In genomic region chr6:33433001-33433559, GRCh38 we compare ENCODE assay signal across 15 cellular contexts. TPM values are rescaled to one million over a fixed set of nuclear protein-coding genes. Genes with fewer than 3 reads are reported as not detected.
A peak's percentile ranks its signal among the peaks of the same experiment; 100 is the strongest.
DNase-seq lines count a peak whose midpoint lies in the region; FAIRE-seq and TF ChIP-seq lines count a peak whose summit lies in the region.
"Had no signal": no experiment of that assay in that cellular context is flagged by ENCODE, and none has a peak within 500 bp of the region (broad histone marks: within the 10 kb centered on the region; RNA-seq: fewer than 3 reads in every experiment).

No MANE protein-coding gene starts in this region.

- no peak overlapping the region for H2AFZ ChIP-seq in H1 (ENCODE audit: low read length)

- peaks cover 1 to 11% of the 10 kb centered on the region in 2 experiments for H4K20me1 ChIP-seq in H1 (replicated peaks in 1 of 2; ENCODE audit: control insufficient read depth in 1 of 2, insufficient read depth in 2 of 2, low read length in 2 of 2)

- H2BK12ac ChIP-seq in H1 (ENCODE audit: low read depth, low read length): peak overlapping the region; percentile 99

- H2BK120ac ChIP-seq in H1 (replicated peaks; ENCODE audit: low read depth, low read length): no peak overlapping the region

- peaks cover 23 to 43% of the 10 kb centered on the region in 2 donors for H3K36me3 Mint-ChIP-seq in CD4-positive, alpha-beta memory T cell
- H3K36me3 Mint-ChIP-seq in nephron progenitor cell (ENCODE audit: low read depth): peaks cover 30% of the 10 kb centered on the region
- H3K36me3 Mint-ChIP-seq in osteocyte (ENCODE audit: unreplicated experiment): peaks cover 27% of the 10 kb centered on the region

- no peaks in the 10 kb centered on the region for H3K27me3 ChIP-seq in CD4-positive, alpha-beta memory T cell (ENCODE audit: insufficient read depth, low read length)
- H3K27me3 ChIP-seq in HUES64 (ENCODE audit: insufficient read depth, low read length) (no peaks in the 10 kb centered on the region), H1 (replicated peaks in 1 of 4; ENCODE audit: control insufficient read depth in 3 of 4, extremely low read depth in 1 of 4, insufficient read depth in 3 of 4, low read length in 3 of 4) (no peaks in the 10 kb centered on the region)

- peaks cover 8 to 71% of the 10 kb centered on the region in 2 experiments; a peak in 3 of 4 replicates for H3K79me2 ChIP-seq in H1 (ENCODE audit: control insufficient read depth in 1 of 2, insufficient read depth in 2 of 2, low read length in 2 of 2)

- H4K91ac ChIP-seq in H1 (replicated peaks; ENCODE audit: insufficient read length, low read length): peak overlapping the region; percentile 83

- H4K8ac ChIP-seq in H1 (ENCODE audit: extremely low read depth, insufficient read depth, low read length): no peak overlapping the region

- H3K9ac ChIP-seq in HUES64 (ENCODE audit: low read depth, low read length): peak overlapping the region; percentile 33; the same call in 1 of the 2 replicates
- peak overlapping the region; percentile 36 to 83 (median 42); a peak in 6 of 7 replicates for H3K9ac ChIP-seq in H1 (replicated peaks in 1 of 4; ENCODE audit: extremely low read depth in 1 of 4, low read depth in 3 of 4, low read length in 3 of 4)

- FAIRE-seq in H1 (lab: Jason Lieb, UNC): peak; percentile 68
- FAIRE-seq: bronchial epithelial cell, GM18507, urothelium cell line had no signal

- H3K9me3 ChIP-seq in CD4-positive, alpha-beta memory T cell (ENCODE audit: control insufficient read depth in 1 of 2, low read length in 2 of 2): no peaks in the 10 kb centered on the region
- H3K9me3 ChIP-seq in HUES64 (ENCODE audit: insufficient read depth, low read depth, low read length) (no peaks in the 10 kb centered on the region), H1 (ENCODE audit: insufficient read depth in 2 of 2, low read depth in 1 of 2, low read length in 1 of 2) (no peaks in the 10 kb centered on the region; a peak in 1 of 4 replicates)

- DNase-seq in CD4-positive, alpha-beta memory T cell: no peak
- DNase-seq in H1 (ENCODE audit: low read depth in 1 of 2, low spot score in 2 of 2): no peak
- DNase-seq in nephron progenitor cell: no peak
- DNase-seq in head of caudate nucleus: no peak
- no peak for DNase-seq in osteocyte (ENCODE audit: extremely low spot score, unreplicated experiment)
- no peak for DNase-seq in foreskin fibroblast
- no peak for DNase-seq in GM19240 (ENCODE audit: insufficient read length, low spot score)
- DNase-seq: activated CD4-positive, alpha-beta T cell treated with anti-CD3 and anti-CD28 coated beads, Interleukin-2, amount 50 U/mL, for 4 hours; DMS 273 treated with DMSO at 0.1 percent for 48 hours; KBM-7; stimulated activated CD4-positive, alpha-beta T cell treated with anti-CD3 and anti-CD28 coated beads, Interleukin-4, amount 100 ng/mL, for 4 hours had no signal

- peaks cover 41 to 52% (median 47%) of the 10 kb centered on the region in 4 donors for H3K4me1 Mint-ChIP-seq in CD4-positive, alpha-beta memory T cell
- H3K4me1 Mint-ChIP-seq in nephron progenitor cell: peaks cover 69% of the 10 kb centered on the region
- H3K4me1 Mint-ChIP-seq in osteocyte (ENCODE audit: unreplicated experiment): peaks cover 47% of the 10 kb centered on the region

- H3K4me1 ChIP-seq in CD4-positive, alpha-beta memory T cell (ENCODE audit: insufficient read depth, low read length): peaks cover 42% of the 10 kb centered on the region
- H3K4me1 ChIP-seq in HUES64 (ENCODE audit: insufficient read depth, low read length) (peaks cover 44% of the 10 kb centered on the region), H1 (replicated peaks in 1 of 4; ENCODE audit: control insufficient read depth in 3 of 4, insufficient read depth in 4 of 4, low read length in 3 of 4) (peaks cover 11 to 34% (median 25%) of the 10 kb centered on the region in 4 experiments)

- peak overlapping the region; percentile 24; the same call in 1 of the 2 replicates for H2BK20ac ChIP-seq in H1 (ENCODE audit: low read length)

- H3K9me3 Mint-ChIP-seq in CD4-positive, alpha-beta memory T cell: no peaks in the 10 kb centered on the region
- H3K9me3 Mint-ChIP-seq in nephron progenitor cell: no peaks in the 10 kb centered on the region
- no peaks in the 10 kb centered on the region for H3K9me3 Mint-ChIP-seq in osteocyte (ENCODE audit: unreplicated experiment)

- peaks cover 24% of the 10 kb centered on the region for H3K23me2 ChIP-seq in H1 (ENCODE audit: low read depth, low read length)

- peak overlapping the region in 6 of 8 donors; percentile 11 to 75 (median 52) for H3K4me3 Mint-ChIP-seq in CD4-positive, alpha-beta memory T cell
- H3K4me3 Mint-ChIP-seq in nephron progenitor cell (peak overlapping the region; percentile 75), osteocyte (ENCODE audit: unreplicated experiment) (no peak overlapping the region)

- no peak for TF ChIP-seq RAD21 in H1 (IDR thresholded peaks at IDR 0.05 in 1 of 2, conservative IDR thresholded peaks at IDR 0.05 in 1 of 2; ENCODE audit: low read depth in 2 of 2, low read length in 2 of 2)

- peak overlapping the region; percentile 11 for H4K5ac ChIP-seq in H1 (ENCODE audit: insufficient read length, low read depth, low read length)

- no peak for TF ChIP-seq CTCF in H1 (IDR thresholded peaks at IDR 0.05; ENCODE audit: control extremely low read depth in 1 of 3, insufficient read depth in 1 of 3, low read depth in 1 of 3, low read length in 3 of 3)
- no peak for TF ChIP-seq CTCF in nephron progenitor cell (IDR thresholded peaks at IDR 0.05)
- TF ChIP-seq CTCF in osteocyte (IDR thresholded peaks at IDR 0.05): no peak
- no peak for TF ChIP-seq CTCF in foreskin fibroblast (IDR thresholded peaks at IDR 0.05; ENCODE audit: low read depth, low read length)

- no peak; a peak in 1 of 3 replicates for TF ChIP-seq POLR2A in H1 (IDR thresholded peaks at IDR 0.05; ENCODE audit: control extremely low read depth in 1 of 2, low read depth in 2 of 2, low read length in 2 of 2)

- H3K18ac ChIP-seq in H1 (ENCODE audit: extremely low read depth, low read length): peak overlapping the region; percentile 71

- H2BK15ac ChIP-seq in H1 (ENCODE audit: low read length): peak overlapping the region; percentile 90; the same call in 1 of the 2 replicates

- H3K27ac ChIP-seq in CD4-positive, alpha-beta memory T cell (ENCODE audit: low read depth, low read length): no peak overlapping the region
- H3K27ac ChIP-seq in HUES64 (ENCODE audit: low read depth, low read length) (peak overlapping the region; percentile 100), H1 (ENCODE audit: low read depth, low read length) (peak overlapping the region; percentile 98)

- H3K27ac Mint-ChIP-seq in CD4-positive, alpha-beta memory T cell: peak overlapping the region; percentile 70 to 89 (median 83)
- H3K27ac Mint-ChIP-seq in nephron progenitor cell (peak overlapping the region; percentile 81), osteocyte (ENCODE audit: unreplicated experiment) (no peak overlapping the region)

- intact Hi-C loops in CD4-positive, alpha-beta memory T cell (cut with micrococcal nuclease): no loop called here
- intact Hi-C loops in head of caudate nucleus (cut with DNase I): no loop called here

- H2AK5ac ChIP-seq in H1 (ENCODE audit: low read depth, low read length): peak overlapping the region; percentile 66

- H2BK5ac ChIP-seq in H1 (ENCODE audit: low read depth, low read length): peak overlapping the region; percentile 93

- H3K23ac ChIP-seq in H1 (ENCODE audit: insufficient read length): no peak overlapping the region

- no peak overlapping the region for H3K14ac ChIP-seq in H1 (ENCODE audit: insufficient read length)

- H3K4ac ChIP-seq in H1 (replicated peaks; ENCODE audit: insufficient read length, low read depth, low read length): peak overlapping the region; percentile 40

- H3K27me3 Mint-ChIP-seq in CD4-positive, alpha-beta memory T cell: no peaks in the 10 kb centered on the region
- H3K27me3 Mint-ChIP-seq in nephron progenitor cell (ENCODE audit: low read depth, poor library complexity): no peaks in the 10 kb centered on the region
- no peaks in the 10 kb centered on the region for H3K27me3 Mint-ChIP-seq in osteocyte (ENCODE audit: unreplicated experiment)

- H3K56ac ChIP-seq in H1 (replicated peaks; ENCODE audit: insufficient read length, low read depth, low read length): peak overlapping the region; percentile 27

- no peak overlapping the region for H3K4me3 ChIP-seq in CD4-positive, alpha-beta memory T cell (ENCODE audit: low read length in 2 of 2)
- H3K4me3 ChIP-seq in HUES64 (ENCODE audit: low read length) (peak overlapping the region; percentile 57), H1 (ENCODE audit: extremely low read depth in 1 of 4, insufficient read depth in 2 of 4, low read depth in 3 of 4, low read length in 4 of 4) (peak overlapping the region; percentile 31 to 61 (median 56); a peak in 7 of 8 replicates), foreskin fibroblast (ENCODE audit: low read depth in 1 of 2, low read length in 2 of 2) (no peak overlapping the region)

- CTCF ChIA-PET in CD4-positive, alpha-beta memory T cell (lab: Charles Lee; ENCODE audit: partially characterized antibody): no interaction called here
- CTCF ChIA-PET in H1 (lab: Charles Lee; ENCODE audit: partially characterized antibody): interaction anchor here (0.9 to 1.7 kb wide), 5 partner anchors 9 to 24 kb away, joined by 3 to 6 read pairs (median 3); partner anchors contain the start of gene ZBTB9

- H3K36me3 ChIP-seq in CD4-positive, alpha-beta memory T cell (ENCODE audit: insufficient read depth, low read length): peaks cover 26% of the 10 kb centered on the region
- H3K36me3 ChIP-seq in HUES64 (ENCODE audit: insufficient read depth, low read length): peaks cover 32% of the 10 kb centered on the region
- peaks cover 21 to 31% (median 28%) of the 10 kb centered on the region in 4 experiments for H3K36me3 ChIP-seq in H1 (ENCODE audit: control insufficient read depth in 2 of 4, insufficient read depth in 4 of 4, low read length in 3 of 4)

- H3K4me2 ChIP-seq in H1 (ENCODE audit: insufficient read depth in 1 of 2, low read depth in 2 of 2, low read length in 2 of 2): peak overlapping the region; percentile 90 to 91

- TF ChIP-seq EP300 in H1 (IDR thresholded peaks at IDR 0.05; ENCODE audit: borderline replicate concordance in 1 of 2, low read depth in 2 of 2, low read length in 2 of 2): no peak

- POLR2A ChIA-PET in CD4-positive, alpha-beta memory T cell (lab: Charles Lee; ENCODE audit: partially characterized antibody): interaction anchor here (1.6 to 4.7 kb wide), 2 partner anchors 15 to 21 kb away, joined by 4 to 65 read pairs; partner anchors contain the start of genes CUTA and ZBTB9
- POLR2A ChIA-PET in H1 (lab: Charles Lee; ENCODE audit: partially characterized antibody): interaction anchor here (0.6 to 14.8 kb wide), 15 partner anchors 8 to 461 kb away, joined by 3 to 381 read pairs (median 5); partner anchors contain the start of genes CUTA, SYNGAP1, ZBTB22 and ZBTB9

- H3K79me1 ChIP-seq in H1 (ENCODE audit: low read depth, low read length): peaks cover 14% of the 10 kb centered on the region

- 64% methylated on average over 1 of the region's 1 CpG for WGBS in HUES64
- 57% methylated on average over 1 of the region's 1 CpG; no CpG with 5 or more reads in 1 of the 2 experiments for WGBS in H1 (ENCODE audit: extremely low coverage in 1 of 2, insufficient coverage in 1 of 2, insufficient read length in 1 of 2, insufficient replicate concordance in 2 of 2, low coverage in 1 of 2, low lambda C conversion rate in 2 of 2, missing lambda C conversion rate in 1 of 2), 2 experiments

RNA-seq across cellular contexts. Expression of gene SYNGAP1, which starts 13.2 kb away (rescaled TPM):
- total RNA-seq in CD4-positive, alpha-beta memory T cell: 10 to 100 TPM; 47.8 to 48.0 TPM
- 1 to 10 TPM in 1 of 2 donors, not detected in 1; 1.9 TPM for polyA plus RNA-seq in CD4-positive, alpha-beta memory T cell
- polyA plus RNA-seq in HUES64 (2013, experiment 1 of 2): 51.5 TPM
- polyA plus RNA-seq in HUES64 (2013, experiment 2 of 2): 50.1 TPM
- total RNA-seq in H1 (2021; fragmentation: NEBNext Ultra II Directional; extraction: Animal tissue kit (Norgen Biotek cat#: 25700)): 101 and 109 TPM in 2 replicates
- polyA plus RNA-seq in H1 (2011; rRNA removed): 31.0 and 66.9 TPM in 2 replicates
- 35.6 TPM for polyA plus RNA-seq in H1 (2011; cell fraction: cytosol; rRNA removed)
- 445 TPM for polyA plus RNA-seq in H1 (2011; cell fraction: nucleus; rRNA removed)
- polyA plus RNA-seq in H1 (2012, experiment 1 of 2): 130 to 242 TPM (median 155 TPM) in 4 replicates
- polyA plus RNA-seq in H1 (2012, experiment 2 of 2): 34.0 TPM
- 54.0 TPM for polyA plus RNA-seq in H1 (2013, experiment 1 of 2)
- 61.4 TPM for polyA plus RNA-seq in H1 (2013, experiment 2 of 2)
- polyA minus RNA-seq in H1 (2011; rRNA and poly(A)+ RNA removed): 34.2 and 41.9 TPM in 2 replicates
- polyA minus RNA-seq in H1 (2011; cell fraction: cytosol; rRNA and poly(A)+ RNA removed): 25.0 TPM
- polyA minus RNA-seq in H1 (2011; cell fraction: nucleus; rRNA and poly(A)+ RNA removed): 79.5 TPM
- 30.7 and 34.7 TPM in 2 replicates for total RNA-seq in osteocyte

RNA-seq across cellular contexts. Expression of gene CUTA, which starts 15.2 kb away (rescaled TPM):
- 100 to 1,000 TPM; 210 to 217 TPM for total RNA-seq in CD4-positive, alpha-beta memory T cell
- polyA plus RNA-seq in CD4-positive, alpha-beta memory T cell: 100 to 1,000 TPM; 371 to 407 TPM
- polyA plus RNA-seq in HUES64 (2013, experiment 1 of 2): 210 TPM
- polyA plus RNA-seq in HUES64 (2013, experiment 2 of 2): 234 TPM
- total RNA-seq in H1 (2021; fragmentation: NEBNext Ultra II Directional; extraction: Animal tissue kit (Norgen Biotek cat#: 25700)): 297 and 315 TPM in 2 replicates
- 460 and 671 TPM in 2 replicates for polyA plus RNA-seq in H1 (2011; rRNA removed)
- 337 TPM for polyA plus RNA-seq in H1 (2011; cell fraction: cytosol; rRNA removed)
- polyA plus RNA-seq in H1 (2011; cell fraction: nucleus; rRNA removed): 468 TPM
- 398 to 459 TPM (median 420 TPM) in 4 replicates for polyA plus RNA-seq in H1 (2012, experiment 1 of 2)
- 679 TPM for polyA plus RNA-seq in H1 (2012, experiment 2 of 2)
- polyA plus RNA-seq in H1 (2013, experiment 1 of 2): 486 TPM
- 464 TPM for polyA plus RNA-seq in H1 (2013, experiment 2 of 2)
- polyA minus RNA-seq in H1 (2011; rRNA and poly(A)+ RNA removed): 124 and 127 TPM in 2 replicates
- 103 TPM for polyA minus RNA-seq in H1 (2011; cell fraction: cytosol; rRNA and poly(A)+ RNA removed)
- polyA minus RNA-seq in H1 (2011; cell fraction: nucleus; rRNA and poly(A)+ RNA removed): 92.0 TPM
- 302 and 325 TPM in 2 replicates for total RNA-seq in osteocyte

RNA-seq across cellular contexts. Expression of gene ZBTB9, which starts 21.3 kb away (rescaled TPM):
- 10 to 100 TPM; 12.1 to 12.8 TPM for total RNA-seq in CD4-positive, alpha-beta memory T cell
- polyA plus RNA-seq in CD4-positive, alpha-beta memory T cell: 10 to 100 TPM in 1 of 2 donors, 1 to 10 TPM in 1; 5.7 to 11.5 TPM
- 20.3 TPM for polyA plus RNA-seq in HUES64 (2013, experiment 1 of 2)
- 16.4 TPM for polyA plus RNA-seq in HUES64 (2013, experiment 2 of 2)
- 20.2 and 25.0 TPM in 2 replicates for total RNA-seq in H1 (2021; fragmentation: NEBNext Ultra II Directional; extraction: Animal tissue kit (Norgen Biotek cat#: 25700))
- polyA plus RNA-seq in H1 (2011; rRNA removed): 15.1 and 16.9 TPM in 2 replicates
- 17.9 TPM for polyA plus RNA-seq in H1 (2011; cell fraction: cytosol; rRNA removed)
- 54.7 TPM for polyA plus RNA-seq in H1 (2011; cell fraction: nucleus; rRNA removed)
- polyA plus RNA-seq in H1 (2012, experiment 1 of 2): 28.1 to 36.7 TPM (median 31.7 TPM) in 4 replicates
- polyA plus RNA-seq in H1 (2012, experiment 2 of 2): 23.3 TPM
- 12.5 TPM for polyA plus RNA-seq in H1 (2013, experiment 1 of 2)
- polyA plus RNA-seq in H1 (2013, experiment 2 of 2): 13.7 TPM
- polyA minus RNA-seq in H1 (2011; rRNA and poly(A)+ RNA removed): 24.1 and 24.3 TPM in 2 replicates
- polyA minus RNA-seq in H1 (2011; cell fraction: cytosol; rRNA and poly(A)+ RNA removed): 17.0 TPM
- polyA minus RNA-seq in H1 (2011; cell fraction: nucleus; rRNA and poly(A)+ RNA removed): 9.4 TPM
- 7.0 and 7.5 TPM in 2 replicates for total RNA-seq in osteocyte

RNA-seq across cellular contexts. Expression of gene PHF1, which starts 22.3 kb away (rescaled TPM):
- total RNA-seq in CD4-positive, alpha-beta memory T cell: 100 to 1,000 TPM; 220 TPM
- polyA plus RNA-seq in CD4-positive, alpha-beta memory T cell: 10 to 100 TPM; 61.2 to 81.8 TPM
- polyA plus RNA-seq in HUES64 (2013, experiment 1 of 2): 34.9 TPM
- polyA plus RNA-seq in HUES64 (2013, experiment 2 of 2): 39.5 TPM
- total RNA-seq in H1 (2021; fragmentation: NEBNext Ultra II Directional; extraction: Animal tissue kit (Norgen Biotek cat#: 25700)): 45.4 and 47.3 TPM in 2 replicates
- polyA plus RNA-seq in H1 (2011; rRNA removed): 78.6 and 109 TPM in 2 replicates
- 65.5 TPM for polyA plus RNA-seq in H1 (2011; cell fraction: cytosol; rRNA removed)
- polyA plus RNA-seq in H1 (2011; cell fraction: nucleus; rRNA removed): 507 TPM
- 56.3 to 75.9 TPM (median 63.4 TPM) in 4 replicates for polyA plus RNA-seq in H1 (2012, experiment 1 of 2)
- polyA plus RNA-seq in H1 (2012, experiment 2 of 2): 55.0 TPM
- 46.2 TPM for polyA plus RNA-seq in H1 (2013, experiment 1 of 2)
- 40.2 TPM for polyA plus RNA-seq in H1 (2013, experiment 2 of 2)
- polyA minus RNA-seq in H1 (2011; rRNA and poly(A)+ RNA removed): 17.8 and 27.1 TPM in 2 replicates
- 11.4 TPM for polyA minus RNA-seq in H1 (2011; cell fraction: cytosol; rRNA and poly(A)+ RNA removed)
- polyA minus RNA-seq in H1 (2011; cell fraction: nucleus; rRNA and poly(A)+ RNA removed): 27.5 TPM
- total RNA-seq in osteocyte: 50.3 and 53.5 TPM in 2 replicates

RNA-seq across cellular contexts. Expression of gene KIFC1, which starts 41.5 kb away (rescaled TPM):
- total RNA-seq in CD4-positive, alpha-beta memory T cell: under 1 TPM; 0.61 to 0.69 TPM
- under 1 TPM in 1 of 2 donors, not detected in 1; 0.54 TPM for polyA plus RNA-seq in CD4-positive, alpha-beta memory T cell
- polyA plus RNA-seq in HUES64 (2013, experiment 1 of 2): 61.5 TPM
- 66.2 TPM for polyA plus RNA-seq in HUES64 (2013, experiment 2 of 2)
- 64.3 and 69.3 TPM in 2 replicates for total RNA-seq in H1 (2021; fragmentation: NEBNext Ultra II Directional; extraction: Animal tissue kit (Norgen Biotek cat#: 25700))
- 46.6 and 60.9 TPM in 2 replicates for polyA plus RNA-seq in H1 (2011; rRNA removed)
- polyA plus RNA-seq in H1 (2011; cell fraction: cytosol; rRNA removed): 68.7 TPM
- polyA plus RNA-seq in H1 (2011; cell fraction: nucleus; rRNA removed): 85.7 TPM
- polyA plus RNA-seq in H1 (2012, experiment 1 of 2): 57.7 to 66.0 TPM (median 62.9 TPM) in 4 replicates
- 42.3 TPM for polyA plus RNA-seq in H1 (2012, experiment 2 of 2)
- 45.5 TPM for polyA plus RNA-seq in H1 (2013, experiment 1 of 2)
- 44.5 TPM for polyA plus RNA-seq in H1 (2013, experiment 2 of 2)
- 47.9 and 58.8 TPM in 2 replicates for polyA minus RNA-seq in H1 (2011; rRNA and poly(A)+ RNA removed)
- polyA minus RNA-seq in H1 (2011; cell fraction: cytosol; rRNA and poly(A)+ RNA removed): 40.5 TPM
- 41.0 TPM for polyA minus RNA-seq in H1 (2011; cell fraction: nucleus; rRNA and poly(A)+ RNA removed)
- total RNA-seq in osteocyte: 10.8 and 11.6 TPM in 2 replicates

Comparison
In these comparisons a context has a peak if more than half of its experiments do, and no peak if none do; other contexts are left out.
1. H3K4me3 ChIP-seq: peak in HUES64 (single experiment) and H1 (4 of 4); none in CD4-positive, alpha-beta memory T cell (0 of 2) and foreskin fibroblast (0 of 2).